ENCODE assay signal across 15 cellular contexts in genomic region chr3:188682316-188682715, GRCh38.
A peak's percentile ranks its signal among the peaks of the same experiment; 100 is the strongest.
DNase-seq lines count a peak whose midpoint lies in the region; ATAC-seq and TF ChIP-seq lines count a peak whose summit lies in the region.
"Had no signal": no experiment of that assay in that cellular context is flagged by ENCODE, and none has a peak within 500 bp of the region (broad histone marks: within the 10 kb centered on the region; RNA-seq: fewer than 3 reads in every experiment).

No MANE protein-coding gene starts in this region.

- no peaks in the 10 kb centered on the region for H3K9me3 ChIP-seq in lung (ENCODE audit: control insufficient read depth in 2 of 2, insufficient read depth in 1 of 2, low read length in 1 of 2)
- H3K9me3 ChIP-seq in thoracic aorta, result no peaks in the 10 kb centered on the region
- H3K9me3 ChIP-seq in PC-9 (ENCODE audit: insufficient read depth, low read depth), result peaks cover 8% of the 10 kb centered on the region; the same call in 1 of the 2 replicates
- H3K9me3 ChIP-seq: colonic mucosa, prostate gland had no signal

- DNase-seq in natural killer cell treated with Interleukin-12 subunit alpha and Interleukin-12 subunit beta and Interleukin-15 and Interleukin-18, amount 100 ng/mL, for 72 hours (ENCODE audit: low spot score), result no peak
- DNase-seq in natural killer cell (no peak), caudate nucleus (lab: John Stamatoyannopoulos, UW) (no peak), lung (ENCODE audit: low spot score) (no peak), thoracic aorta (ENCODE audit: low spot score) (no peak), putamen (ENCODE audit: low spot score) (no peak), PC-9 (no peak), DMS114 treated with DMSO at 0.1 percent for 48 hours (lab: John Stamatoyannopoulos, UW; ENCODE audit: unreplicated experiment) (no peak)
- DNase-seq: activated effector memory CD4-positive, alpha-beta T cell treated with Interleukin-2 at 50 U/mL for 16 hours; colonic mucosa; NCI-H2227 treated with DMSO at 0.1 percent for 48 hours; T-helper 1 cell had no signal

- H3F3A ChIP-seq in PC-9 (ENCODE audit: insufficient read depth, low read depth), result peaks cover 13% of the 10 kb centered on the region

- no peak overlapping the region for H3K4me2 ChIP-seq in PC-9

- intact Hi-C loops in natural killer cell (cut with micrococcal nuclease), result no loop called here
- intact Hi-C loops in PC-9 (cut with micrococcal nuclease; ENCODE audit: unreplicated experiment), result loop anchor here (5.0 kb wide), 4 partner anchors 415 to 620 kb away; partner anchors contain the start of gene LPP

- H4K20me1 ChIP-seq in PC-9 (ENCODE audit: insufficient read depth), result no peaks in the 10 kb centered on the region

- peaks cover 11% of the 10 kb centered on the region for H3K36me3 Mint-ChIP-seq in natural killer cell treated with Interleukin-12 subunit alpha and Interleukin-12 subunit beta and Interleukin-15 and Interleukin-18, amount 100 ng/mL, for 72 hours
- H3K36me3 Mint-ChIP-seq in natural killer cell, result no peaks in the 10 kb centered on the region

- H3K4me3 Mint-ChIP-seq in natural killer cell treated with Interleukin-12 subunit alpha and Interleukin-12 subunit beta and Interleukin-15 and Interleukin-18, amount 100 ng/mL, for 72 hours, result no peak overlapping the region
- H3K4me3 Mint-ChIP-seq in natural killer cell, result no peak overlapping the region
- H3K4me3 Mint-ChIP-seq: nephron had no signal

- POLR2A ChIA-PET in PC-9 (lab: Charles Lee; ENCODE audit: unreplicated experiment), result interaction anchor here (0.6 to 0.7 kb wide), 2 partner anchors 49 to 518 kb away, joined by 3 to 4 read pairs; no protein-coding TSS in a partner anchor

- no peaks in the 10 kb centered on the region for H3K79me2 ChIP-seq in PC-9 (ENCODE audit: low read depth)

- ATAC-seq in natural killer cell treated with Interleukin-12 subunit alpha and Interleukin-12 subunit beta and Interleukin-15 and Interleukin-18, amount 100 ng/mL, for 72 hours, result no peak
- ATAC-seq in natural killer cell, result no peak
- no peak for ATAC-seq in lung (ENCODE audit: insufficient read depth, low FRiP score)
- no peak for ATAC-seq in thoracic aorta (ENCODE audit: insufficient number of reproducible peaks, low FRiP score, low read depth)

- peak overlapping the region; percentile 63 to 90 for H3K27ac Mint-ChIP-seq in natural killer cell treated with Interleukin-12 subunit alpha and Interleukin-12 subunit beta and Interleukin-15 and Interleukin-18, amount 100 ng/mL, for 72 hours
- H3K27ac Mint-ChIP-seq in natural killer cell, result no peak overlapping the region
- H3K27ac Mint-ChIP-seq: nephron had no signal

- H3K9me3 Mint-ChIP-seq in natural killer cell treated with Interleukin-12 subunit alpha and Interleukin-12 subunit beta and Interleukin-15 and Interleukin-18, amount 100 ng/mL, for 72 hours, result peaks cover 5% of the 10 kb centered on the region
- no peaks in the 10 kb centered on the region for H3K9me3 Mint-ChIP-seq in natural killer cell
- H3K9me3 Mint-ChIP-seq: nephron had no signal

- H3K27ac ChIP-seq in caudate nucleus (ENCODE audit: low read depth, low read length) (peak overlapping the region; percentile 16), lung (ENCODE audit: low read depth in 1 of 2, low read length in 1 of 2) (peak overlapping the region; percentile 84 to 95), thoracic aorta (peak overlapping the region; percentile 43 to 83), PC-9 (no peak overlapping the region)
- H3K27ac ChIP-seq: colonic mucosa, prostate gland, VCaP had no signal

- WGBS in lung, 2 donors, result 91 to 97% methylated on average over 4 of the region's 4 CpGs

- no peak overlapping the region for H3K4me3 ChIP-seq in lung
- H3K4me3 ChIP-seq in thoracic aorta, result peak overlapping the region; percentile 27
- H3K4me3 ChIP-seq in PC-9, result no peak overlapping the region
- H3K4me3 ChIP-seq: colonic mucosa, prostate gland had no signal

- no TSS peak for BruUV-seq in PC-9 (replicated peaks; lab: Mats Ljungman, UMichigan)

- H3K4me1 ChIP-seq in lung (ENCODE audit: control insufficient read depth in 2 of 2, insufficient read depth in 2 of 2, low read length in 2 of 2), result peaks cover 5 to 47% of the 10 kb centered on the region in 2 donors
- H3K4me1 ChIP-seq in thoracic aorta (ENCODE audit: control insufficient read depth in 1 of 2, low read depth in 2 of 2), result peaks cover 43 to 79% of the 10 kb centered on the region in 2 donors
- peaks cover 38% of the 10 kb centered on the region for H3K4me1 ChIP-seq in PC-9 (replicated peaks; ENCODE audit: insufficient read depth)
- H3K4me1 ChIP-seq: colonic mucosa, prostate gland had no signal

- no peak overlapping the region for H2AFZ ChIP-seq in PC-9

- no peaks in the 10 kb centered on the region for H3K9me2 ChIP-seq in PC-9 (ENCODE audit: insufficient read depth)

- CTCF ChIA-PET in PC-9 (lab: Charles Lee), result interaction anchor here (0.6 kb wide), 1 partner anchor 257 kb away, joined by 3 read pairs; no protein-coding TSS in a partner anchor

- TF ChIP-seq CTCF in natural killer cell (IDR thresholded peaks at IDR 0.05), result no peak
- TF ChIP-seq CTCF in lung (IDR thresholded peaks at IDR 0.05; ENCODE audit: control extremely low read depth, extremely low read depth), result no peak
- TF ChIP-seq CTCF in thoracic aorta (IDR thresholded peaks at IDR 0.05), result no peak
- no peak for TF ChIP-seq CTCF in PC-9 (conservative IDR thresholded peaks at IDR 0.05)

- no peaks in the 10 kb centered on the region for H3K36me3 ChIP-seq in lung (ENCODE audit: control insufficient read depth in 2 of 2, insufficient read depth in 2 of 2, low read length in 2 of 2)
- no peaks in the 10 kb centered on the region for H3K36me3 ChIP-seq in thoracic aorta
- H3K36me3 ChIP-seq in PC-9 (ENCODE audit: low read depth), result no peaks in the 10 kb centered on the region
- H3K36me3 ChIP-seq: colonic mucosa, prostate gland had no signal

- H3K4me1 Mint-ChIP-seq in natural killer cell treated with Interleukin-12 subunit alpha and Interleukin-12 subunit beta and Interleukin-15 and Interleukin-18, amount 100 ng/mL, for 72 hours (ENCODE audit: low read depth in 2 of 2), result peaks cover 54 to 60% of the 10 kb centered on the region in 2 donors
- H3K4me1 Mint-ChIP-seq in natural killer cell, result peaks cover 24 to 35% of the 10 kb centered on the region in 2 donors

- no peaks in the 10 kb centered on the region for H3K27me3 Mint-ChIP-seq in natural killer cell treated with Interleukin-12 subunit alpha and Interleukin-12 subunit beta and Interleukin-15 and Interleukin-18, amount 100 ng/mL, for 72 hours
- H3K27me3 Mint-ChIP-seq in natural killer cell (ENCODE audit: low read depth in 2 of 2), result no peaks in the 10 kb centered on the region

- no peaks in the 10 kb centered on the region for H3K27me3 ChIP-seq in lung (ENCODE audit: control insufficient read depth, insufficient read depth)
- H3K27me3 ChIP-seq in thoracic aorta (replicated peaks; ENCODE audit: insufficient read depth), result no peaks in the 10 kb centered on the region
- H3K27me3 ChIP-seq in PC-9 (ENCODE audit: insufficient read depth, low read depth), result no peaks in the 10 kb centered on the region
- H3K27me3 ChIP-seq: colonic mucosa had no signal

Comparison
In these comparisons a context has a peak if more than half of its experiments do, and no peak if none do; other contexts are left out.
1. H3K27ac Mint-ChIP-seq: peak in natural killer cell treated with Interleukin-12 subunit alpha and Interleukin-12 subunit beta and Interleukin-15 and Interleukin-18, amount 100 ng/mL, for 72 hours (2 of 2); none in natural killer cell (0 of 2).